ENCODE assay signal across 13 cellular contexts in the genomic region with DNA sequence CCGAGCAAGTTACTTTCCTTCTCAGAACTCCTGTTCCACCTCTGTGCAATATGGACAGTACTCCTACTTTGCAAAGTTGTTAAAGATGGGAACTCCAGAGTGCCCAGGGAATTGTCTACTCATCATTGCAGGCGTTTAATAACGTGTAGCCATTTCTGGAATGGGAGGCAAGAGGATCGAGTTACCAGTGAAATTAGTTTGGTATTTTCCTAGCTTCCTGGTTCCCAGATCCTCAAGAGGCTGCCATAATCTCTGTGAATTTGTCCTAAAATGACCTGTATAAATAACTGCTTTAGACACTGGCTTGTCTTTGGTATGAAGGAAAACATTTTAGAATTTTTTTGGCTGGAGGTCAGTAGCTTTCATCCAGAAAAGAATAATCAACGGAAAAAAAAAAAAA. TPM values are rescaled to one million over a fixed set of nuclear protein-coding genes. Genes with fewer than 3 reads are reported as not detected.
A peak's percentile ranks its signal among the peaks of the same experiment; 100 is the strongest.
DNase-seq lines count a peak whose midpoint lies in the region; ATAC-seq and TF ChIP-seq lines count a peak whose summit lies in the region.
"Had no signal": no experiment of that assay in that cellular context is flagged by ENCODE, and none has a peak within 500 bp of the region (broad histone marks: within the 10 kb centered on the region; RNA-seq: fewer than 3 reads in every experiment).

No MANE protein-coding gene starts in this region.

- no peak for TF ChIP-seq CTCF in AG09309 (IDR thresholded peaks at IDR 0.05; ENCODE audit: control insufficient read depth, insufficient read depth, low read depth, low read length, missing control alignments)
- no peak for TF ChIP-seq CTCF in chondrocyte (IDR thresholded peaks at IDR 0.05)

- peak; percentile 7 for DNase-seq in AG09309 (ENCODE audit: low read depth)
- DNase-seq in HCEC 1CT, result peak; percentile 9
- no peak for DNase-seq in chondrocyte (ENCODE audit: low spot score)
- DNase-seq in myocyte (ENCODE audit: low read depth), result peak; percentile 75
- DNase-seq in HAP-1 (ENCODE audit: low spot score in 2 of 2), result no peak
- DNase-seq in cortex of kidney (lab: John Stamatoyannopoulos, UW), result no peak
- no peak for DNase-seq in NCI-H2171 treated with DMSO at 0.1 percent for 48 hours (lab: John Stamatoyannopoulos, UW)
- DNase-seq: activated naive CD4-positive, alpha-beta T cell treated with anti-CD3 and anti-CD28 coated beads, Interleukin-2, amount 50 U/mL, for 16 hours; head of caudate nucleus; SHP77; stimulated activated CD4-positive, alpha-beta T cell treated with anti-CD3 and anti-CD28 coated beads, Interleukin-1b, Interleukin-23, amount 100 ng/mL, for 48 hours had no signal

- H3K4me1 ChIP-seq in HAP-1, result no peaks in the 10 kb centered on the region; the same call in 1 of the 2 replicates

- peak overlapping the region; percentile 54 for H3K4me3 Mint-ChIP-seq in chondrocyte (ENCODE audit: unreplicated experiment)

- no peak for ATAC-seq in HG03025 (IDR thresholded peaks at IDR 0.05; ENCODE audit: low FRiP score, unreplicated experiment)
- ATAC-seq: left lobe of liver had no signal

- H3K9me3 Mint-ChIP-seq in chondrocyte (ENCODE audit: low read depth), result peaks cover 5% of the 10 kb centered on the region

- peak overlapping the region; percentile 73 for H3K27ac Mint-ChIP-seq in chondrocyte (ENCODE audit: unreplicated experiment)

- no peaks in the 10 kb centered on the region for H3K27me3 ChIP-seq in HAP-1 (ENCODE audit: low read depth)

- in situ Hi-C loops in HAP-1 (cut with MboI; ENCODE audit: low sequenced_read_pairs), result loop anchor here (10.0 kb wide), 1 partner anchor 108 kb away; no protein-coding TSS in a partner anchor

- no peaks in the 10 kb centered on the region for H3K27me3 Mint-ChIP-seq in chondrocyte (ENCODE audit: low read depth)

- H3K4me1 Mint-ChIP-seq in chondrocyte (ENCODE audit: low read depth), result peaks cover 42% of the 10 kb centered on the region

- no peaks in the 10 kb centered on the region for H3K36me3 ChIP-seq in HAP-1 (replicated peaks)

- H3K9me3 ChIP-seq in HAP-1, result no peaks in the 10 kb centered on the region

- H3K36me3 Mint-ChIP-seq in chondrocyte (ENCODE audit: low read depth), result peaks cover 3% of the 10 kb centered on the region

- H3K4me3 ChIP-seq in AG09309 (ENCODE audit: control insufficient read depth, low read depth, low read length) (no peak overlapping the region), HAP-1 (no peak overlapping the region)

RNA-seq across cellular contexts. Expression of a gene that starts 27.7 kb away (rescaled TPM):
- total RNA-seq in chondrocyte (11.6 to 17.6 TPM (median 12.1 TPM) in 3 replicates), myocyte (12.5 and 22.5 TPM in 2 replicates)
- polyA plus RNA-seq in myocyte (2012), result 8.6 TPM

Comparison
In these comparisons a context has a peak if more than half of its experiments do, and no peak if none do; other contexts are left out.
1. DNase-seq: peak in AG09309 (single experiment), HCEC 1CT (single experiment) and myocyte (single experiment); none in chondrocyte (single experiment), HAP-1 (0 of 2), cortex of kidney (single experiment) and NCI-H2171 treated with DMSO at 0.1 percent for 48 hours (single experiment).